ENCODE assay signal across 8 cellular contexts in the genomic region with DNA sequence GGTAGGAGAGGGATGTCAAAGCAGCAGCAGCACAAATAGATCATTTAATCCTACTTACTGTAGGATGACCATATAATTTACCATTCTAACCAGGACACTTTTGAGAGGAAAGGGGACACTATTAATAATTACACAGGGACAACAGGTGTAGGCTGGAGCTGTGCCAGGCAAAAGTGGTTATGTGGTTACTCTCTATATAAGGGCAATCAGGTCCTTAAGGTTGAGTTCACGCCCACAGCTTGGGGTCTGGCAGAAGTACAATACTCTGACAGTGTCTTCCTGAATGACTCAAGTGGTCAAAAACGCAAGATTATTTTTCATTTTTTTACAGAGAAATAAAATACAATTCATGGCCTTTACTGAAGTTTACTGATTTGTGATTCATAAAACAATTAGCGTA. TPM values are rescaled to one million over a fixed set of nuclear protein-coding genes. Genes with fewer than 3 reads are reported as not detected.
DNase-seq lines count a peak whose midpoint lies in the region; ATAC-seq and TF ChIP-seq lines count a peak whose summit lies in the region.

No MANE protein-coding gene starts in this region.

- H3K4me1 Mint-ChIP-seq in activated naive CD4-positive, alpha-beta T cell treated with anti-CD3 and anti-CD28 coated beads for 36 hours (ENCODE audit: low read depth), result peaks cover 31% of the 10 kb centered on the region
- H3K4me1 Mint-ChIP-seq in activated T-cell treated with anti-CD3 and anti-CD28 coated beads, Interleukin-2, amount 50 U/mL, for 4 hours (ENCODE audit: low read depth), result peaks cover 36% of the 10 kb centered on the region

- CTCF ChIA-PET in activated naive CD4-positive, alpha-beta T cell treated with anti-CD3 and anti-CD28 coated beads for 36 hours (lab: Charles Lee), result interaction anchor here (1.6 kb wide), 1 partner anchor 34 kb away, joined by 3 read pairs; no protein-coding TSS in a partner anchor

- H3K9me3 Mint-ChIP-seq in activated naive CD4-positive, alpha-beta T cell treated with anti-CD3 and anti-CD28 coated beads for 36 hours, result no peaks in the 10 kb centered on the region
- H3K9me3 Mint-ChIP-seq in activated T-cell treated with anti-CD3 and anti-CD28 coated beads, Interleukin-2, amount 50 U/mL, for 4 hours, result no peaks in the 10 kb centered on the region

- H3K27me3 Mint-ChIP-seq in activated naive CD4-positive, alpha-beta T cell treated with anti-CD3 and anti-CD28 coated beads for 36 hours (ENCODE audit: low read depth), result no peaks in the 10 kb centered on the region
- no peaks in the 10 kb centered on the region for H3K27me3 Mint-ChIP-seq in activated T-cell treated with anti-CD3 and anti-CD28 coated beads, Interleukin-2, amount 50 U/mL, for 4 hours (ENCODE audit: low read depth)

- no peak overlapping the region for H3K27ac Mint-ChIP-seq in activated naive CD4-positive, alpha-beta T cell treated with anti-CD3 and anti-CD28 coated beads for 36 hours

- peaks cover 30% of the 10 kb centered on the region for H3K4me1 ChIP-seq in mucosa of descending colon (ENCODE audit: low read depth)

- peaks cover 3% of the 10 kb centered on the region for H3K36me3 Mint-ChIP-seq in activated naive CD4-positive, alpha-beta T cell treated with anti-CD3 and anti-CD28 coated beads for 36 hours (ENCODE audit: low read depth)
- H3K36me3 Mint-ChIP-seq in activated T-cell treated with anti-CD3 and anti-CD28 coated beads, Interleukin-2, amount 50 U/mL, for 4 hours (ENCODE audit: insufficient read depth), result peaks cover 14% of the 10 kb centered on the region

- H3K9me3 ChIP-seq in mucosa of descending colon, result no peaks in the 10 kb centered on the region

- H3K4me3 ChIP-seq in mucosa of descending colon, result no peak overlapping the region

- ATAC-seq in activated T-cell treated with anti-CD3 and anti-CD28 coated beads, Interleukin-2, amount 50 U/mL, for 4 hours, result no peak
- ATAC-seq in mucosa of descending colon, result no peak
- no peak for ATAC-seq in GM18520 (IDR thresholded peaks at IDR 0.05; ENCODE audit: unreplicated experiment)

- H3K4me3 Mint-ChIP-seq in activated naive CD4-positive, alpha-beta T cell treated with anti-CD3 and anti-CD28 coated beads for 36 hours, result no peak overlapping the region
- no peak overlapping the region for H3K4me3 Mint-ChIP-seq in activated T-cell treated with anti-CD3 and anti-CD28 coated beads, Interleukin-2, amount 50 U/mL, for 4 hours

- H3K36me3 ChIP-seq in mucosa of descending colon (ENCODE audit: low read depth), result no peaks in the 10 kb centered on the region

- DNase-seq in activated naive CD4-positive, alpha-beta T cell treated with anti-CD3 and anti-CD28 coated beads for 36 hours, result peak; percentile 38
- DNase-seq in activated naive CD4-positive, alpha-beta T cell (lab: John Stamatoyannopoulos, UW), result no peak
- DNase-seq in NCI-H1417 (lab: John Stamatoyannopoulos, UW) (peak; percentile 60 to 94 (median 78)), mucosa of descending colon (peak in 2 of 3 donors; percentile 39 to 70), globus pallidus (ENCODE audit: low spot score) (no peak), inferior parietal cortex (ENCODE audit: extremely low spot score) (no peak)
- peak; percentile 27 for DNase-seq in activated T-cell treated with anti-CD3 and anti-CD28 coated beads, Interleukin-2, amount 50 U/mL, for 4 hours

- intact Hi-C loops in activated naive CD4-positive, alpha-beta T cell treated with anti-CD3 and anti-CD28 coated beads for 36 hours (cut with micrococcal nuclease), result no loop called here
- intact Hi-C loops in mucosa of descending colon (cut with DNase I, micrococcal nuclease), result no loop called here

- no peak for TF ChIP-seq CTCF in mucosa of descending colon (IDR thresholded peaks at IDR 0.05)

RNA-seq across cellular contexts. Expression of a gene that starts 2.8 kb away (rescaled TPM):
- total RNA-seq in activated naive CD4-positive, alpha-beta T cell treated with anti-CD3 and anti-CD28 coated beads for 36 hours, result 10 to 100 TPM; 27.8 to 29.6 TPM
- total RNA-seq in activated T-cell treated with anti-CD3 and anti-CD28 coated beads, Interleukin-2, amount 50 U/mL, for 4 hours, result 10 to 100 TPM; 31.8 to 35.0 (median 33.5) TPM
- 10 to 100 TPM; 32.5 to 48.7 (median 32.5) TPM for total RNA-seq in mucosa of descending colon

RNA-seq across cellular contexts. Expression of a gene that starts 3.2 kb away (rescaled TPM):
- 10 to 100 TPM; 12.8 to 19.6 TPM for total RNA-seq in activated naive CD4-positive, alpha-beta T cell treated with anti-CD3 and anti-CD28 coated beads for 36 hours
- 10 to 100 TPM in 1 of 3 donors, 1 to 10 TPM in 2; 9.5 to 12.3 (median 10.0) TPM for total RNA-seq in activated T-cell treated with anti-CD3 and anti-CD28 coated beads, Interleukin-2, amount 50 U/mL, for 4 hours
- total RNA-seq in mucosa of descending colon, result 10 to 100 TPM; 13.2 to 16.0 (median 14.1) TPM

Comparison
In these comparisons a context has a peak if more than half of its experiments do, and no peak if none do; other contexts are left out.
1. DNase-seq: peak in activated naive CD4-positive, alpha-beta T cell treated with anti-CD3 and anti-CD28 coated beads for 36 hours (single experiment), NCI-H1417 (3 of 3), activated T-cell treated with anti-CD3 and anti-CD28 coated beads, Interleukin-2, amount 50 U/mL, for 4 hours (single experiment) and mucosa of descending colon (2 of 3); none in activated naive CD4-positive, alpha-beta T cell (0 of 4), globus pallidus (single experiment) and inferior parietal cortex (single experiment).